Comparison of ENCODE assay signal across 9 cellular contexts in genomic region chr11:73493838-73494598, GRCh38.
DNase-seq lines count a peak whose midpoint lies in the region; ATAC-seq lines count a peak whose summit lies in the region.
"Had no signal": no experiment of that assay in that cellular context is flagged by ENCODE, and none has a peak within 500 bp of the region (broad histone marks: within the 10 kb centered on the region; RNA-seq: fewer than 3 reads in every experiment).

No MANE protein-coding gene starts in this region.

- no peak for ATAC-seq in GM21360 (IDR thresholded peaks at IDR 0.05; ENCODE audit: unreplicated experiment)
- ATAC-seq in HG03095 (IDR thresholded peaks at IDR 0.05; ENCODE audit: unreplicated experiment), result no peak
- ATAC-seq in HG02884 (IDR thresholded peaks at IDR 0.05; ENCODE audit: unreplicated experiment), result no peak

- DNase-seq in GM03348 (ENCODE audit: low spot score), result peak; percentile 80
- DNase-seq in SW480 (ENCODE audit: low spot score), result peak; percentile 20
- peak; percentile 18 for DNase-seq in globus pallidus (ENCODE audit: low spot score)
- peak; percentile 63 for DNase-seq in pons (ENCODE audit: low spot score)
- no peak for DNase-seq in cortex of kidney (lab: John Stamatoyannopoulos, UW)
- DNase-seq: activated CD4-positive, alpha-beta T cell treated with anti-CD3 and anti-CD28 coated beads for 4 hours had no signal
